In the genomic region with DNA sequence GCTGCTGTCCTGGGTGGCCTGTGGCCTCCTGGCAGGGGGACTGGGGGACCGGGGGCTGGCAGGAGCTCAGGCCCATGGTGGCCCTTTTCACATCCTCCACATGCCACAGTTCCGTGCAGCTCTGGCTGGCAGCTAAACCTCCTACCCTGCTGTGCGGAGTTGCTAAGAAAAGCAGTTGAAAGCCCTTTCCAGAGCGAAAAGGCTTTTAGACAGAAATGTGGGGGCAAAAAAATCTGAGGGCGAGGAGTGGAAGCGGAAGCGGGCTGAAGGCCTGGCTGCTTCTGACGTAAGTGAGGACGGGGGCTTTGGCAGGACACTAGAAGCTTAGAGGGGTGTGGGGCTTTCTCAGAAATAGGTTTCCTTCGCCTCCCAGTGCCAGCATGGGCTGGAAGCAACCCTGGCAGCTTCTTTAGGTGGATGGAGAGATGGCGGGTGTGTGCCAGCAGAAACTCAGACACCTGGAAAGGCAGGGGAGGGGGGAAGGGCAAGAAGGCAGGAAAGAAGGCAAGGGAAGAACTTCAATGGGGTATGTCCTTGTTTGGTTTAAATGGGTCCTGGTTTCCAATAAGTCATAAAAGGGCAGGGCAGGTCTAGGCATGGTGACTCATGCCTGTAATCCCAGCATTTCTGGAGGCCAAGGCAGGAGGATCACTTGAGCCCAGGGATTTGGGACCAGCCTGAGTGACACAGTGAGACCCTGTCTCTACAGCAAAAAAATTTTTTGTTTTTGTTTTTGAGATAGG, we compare ENCODE assay signal across 13 cellular contexts. TPM values are rescaled to one million over a fixed set of nuclear protein-coding genes. Genes with fewer than 3 reads are reported as not detected.
A peak's percentile ranks its signal among the peaks of the same experiment; 100 is the strongest.
DNase-seq lines count a peak whose midpoint lies in the region; ATAC-seq and TF ChIP-seq lines count a peak whose summit lies in the region.
"Had no signal": no experiment of that assay in that cellular context is flagged by ENCODE, and none has a peak within 500 bp of the region (broad histone marks: within the 10 kb centered on the region; RNA-seq: fewer than 3 reads in every experiment).

No MANE protein-coding gene starts in this region.

- TF ChIP-seq CTCF in PC-3 (conservative IDR thresholded peaks at IDR 0.05; ENCODE audit: low read depth, low read length) (no peak), fibroblast of mammary gland (conservative IDR thresholded peaks at IDR 0.05; ENCODE audit: control insufficient read depth, insufficient read depth, low read depth, low read length) (no peak), GM13976 (IDR thresholded peaks at IDR 0.05; ENCODE audit: borderline replicate concordance, control extremely low read depth, extremely low read depth, insufficient read depth, missing control alignments) (no peak)

- H3K79me1 ChIP-seq in trophoblast cell (ENCODE audit: low read length) = peaks cover 15% of the 10 kb centered on the region

- no peak overlapping the region for H4K8ac ChIP-seq in trophoblast cell (ENCODE audit: low read depth, low read length)

- no peak overlapping the region for H4K12ac ChIP-seq in trophoblast cell (ENCODE audit: low read depth, low read length)

- no peaks in the 10 kb centered on the region for H3K9me3 Mint-ChIP-seq in activated CD4-positive, alpha-beta memory T cell treated with anti-CD3 and anti-CD28 coated beads for 36 hours
- H3K9me3 Mint-ChIP-seq in activated CD4-positive, alpha-beta memory T cell treated with anti-CD3 and anti-CD28 coated beads, Interleukin-2, amount 10 ng/mL, durations not matched to agents 7 days and 5 days = no peaks in the 10 kb centered on the region
- H3K9me3 Mint-ChIP-seq: HFFc6 had no signal

- peak overlapping the region; percentile 35 for H2AK5ac ChIP-seq in trophoblast cell (ENCODE audit: low read length)

- no peaks in the 10 kb centered on the region for H3F3A ChIP-seq in PC-3 (ENCODE audit: low read length, unreplicated experiment)

- in situ Hi-C loops in GM13976 (cut with MboI; ENCODE audit: low sequenced_read_pairs, unreplicated experiment) = no loop called here

- peak overlapping the region; percentile 36 for H3K14ac ChIP-seq in trophoblast cell (ENCODE audit: low read length)

- H2BK120ac ChIP-seq in trophoblast cell (ENCODE audit: insufficient read depth, low read length, poor library complexity) = peak overlapping the region; percentile 6

- no peak overlapping the region for H2AFZ ChIP-seq in PC-3 (ENCODE audit: low read length)
- H2AFZ ChIP-seq in trophoblast cell (ENCODE audit: insufficient read depth, low read length, poor library complexity) = no peak overlapping the region

- H4K91ac ChIP-seq in trophoblast cell (ENCODE audit: low read depth, low read length) = peak overlapping the region; percentile 57

- DNase-seq in activated CD4-positive, alpha-beta memory T cell treated with anti-CD3 and anti-CD28 coated beads for 36 hours = no peak
- no peak for DNase-seq in activated CD4-positive, alpha-beta memory T cell treated with anti-CD3 and anti-CD28 coated beads, Interleukin-2, amount 10 ng/mL, durations not matched to agents 7 days and 5 days
- peak; percentile 11 for DNase-seq in PC-3
- DNase-seq in fibroblast of mammary gland (ENCODE audit: low read depth) = peak; percentile 19
- DNase-seq in trophoblast cell = peak in 1 of 2 donors; percentile 44
- DNase-seq in GM13976 (ENCODE audit: low spot score) = no peak
- no peak for DNase-seq in effector CD4-positive, alpha-beta T cell
- DNase-seq in NCI-H146 (lab: John Stamatoyannopoulos, UW) = no peak
- DNase-seq: DMS79 treated with DMSO at 0.1 percent for 48 hours, HFFc6, NCI-H526 had no signal

- H3K9me3 ChIP-seq in PC-3 (ENCODE audit: low read length) (no peaks in the 10 kb centered on the region), trophoblast cell (ENCODE audit: insufficient read depth, low read depth, low read length) (peaks cover 5% of the 10 kb centered on the region)
- H3K9me3 ChIP-seq: esophagus muscularis mucosa, tibial nerve had no signal

- no peaks in the 10 kb centered on the region for H3K79me2 ChIP-seq in PC-3 (ENCODE audit: low read length)
- H3K79me2 ChIP-seq in trophoblast cell (ENCODE audit: control insufficient read depth, insufficient read depth, low read length, poor library complexity) = no peaks in the 10 kb centered on the region

- no peak overlapping the region for H3K23ac ChIP-seq in trophoblast cell (ENCODE audit: low read length)

- BruUV-seq in PC-3 (replicated peaks; lab: Mats Ljungman, UMichigan) = no TSS peak

- H3K27me3 Mint-ChIP-seq in activated CD4-positive, alpha-beta memory T cell treated with anti-CD3 and anti-CD28 coated beads for 36 hours = no peaks in the 10 kb centered on the region
- H3K27me3 Mint-ChIP-seq in activated CD4-positive, alpha-beta memory T cell treated with anti-CD3 and anti-CD28 coated beads, Interleukin-2, amount 10 ng/mL, durations not matched to agents 7 days and 5 days = peaks cover 43% of the 10 kb centered on the region

- H3K4me2 ChIP-seq in PC-3 (ENCODE audit: low read length) (no peak overlapping the region), trophoblast cell (ENCODE audit: low read length) (no peak overlapping the region)

- CTCF ChIA-PET in activated CD4-positive, alpha-beta memory T cell treated with anti-CD3 and anti-CD28 coated beads for 36 hours (lab: Charles Lee) = interaction anchor here (0.9 to 7.6 kb wide), 3 partner anchors 9 to 97 kb away, joined by 3 to 52 read pairs (median 3); partner anchors contain the start of gene DGKZ
- CTCF ChIA-PET in activated CD4-positive, alpha-beta memory T cell treated with anti-CD3 and anti-CD28 coated beads, Interleukin-2, amount 10 ng/mL, durations not matched to agents 7 days and 5 days (lab: Charles Lee) = interaction anchor here (1.0 kb wide), 1 partner anchor 33 kb away, joined by 3 read pairs; no protein-coding TSS in a partner anchor
- CTCF ChIA-PET in PC-3 (lab: Charles Lee) = no interaction called here

- H3K27me3 ChIP-seq in PC-3 (ENCODE audit: low read length) = peaks cover 2% of the 10 kb centered on the region; the same call in 1 of the 2 replicates
- H3K27me3 ChIP-seq in trophoblast cell (ENCODE audit: insufficient read depth, low read length) = peaks cover 29% of the 10 kb centered on the region

- no peak overlapping the region for H3K4me3 Mint-ChIP-seq in activated CD4-positive, alpha-beta memory T cell treated with anti-CD3 and anti-CD28 coated beads for 36 hours
- H3K4me3 Mint-ChIP-seq in activated CD4-positive, alpha-beta memory T cell treated with anti-CD3 and anti-CD28 coated beads, Interleukin-2, amount 10 ng/mL, durations not matched to agents 7 days and 5 days = no peak overlapping the region
- H3K4me3 Mint-ChIP-seq: HFFc6 had no signal

- H3K27ac ChIP-seq in PC-3 (ENCODE audit: low read length) = no peak overlapping the region
- no peak overlapping the region for H3K27ac ChIP-seq in trophoblast cell (ENCODE audit: low read depth, low read length)
- H3K27ac ChIP-seq: esophagus muscularis mucosa, tibial nerve had no signal

- intact Hi-C loops in activated CD4-positive, alpha-beta memory T cell treated with anti-CD3 and anti-CD28 coated beads for 36 hours (cut with micrococcal nuclease) = no loop called here
- intact Hi-C loops in PC-3 (cut with micrococcal nuclease) = no loop called here

- H2BK5ac ChIP-seq in trophoblast cell (ENCODE audit: low read depth, low read length, poor library complexity) = no peak overlapping the region

- H2BK12ac ChIP-seq in trophoblast cell (ENCODE audit: low read length) = peak overlapping the region; percentile 33

- H3K9me2 ChIP-seq in PC-3 (replicated peaks; ENCODE audit: low read length) = no peaks in the 10 kb centered on the region

- no CpG with 5 or more reads among the region's 11 CpGs for WGBS in trophoblast cell (ENCODE audit: extremely low coverage, insufficient coverage, insufficient read length)

- H3K4ac ChIP-seq in trophoblast cell (ENCODE audit: low read depth, low read length) = no peak overlapping the region

- no peak; the same call in 1 of the 2 replicates for ATAC-seq in PC-3

- peaks cover 63% of the 10 kb centered on the region for H3K4me1 Mint-ChIP-seq in activated CD4-positive, alpha-beta memory T cell treated with anti-CD3 and anti-CD28 coated beads for 36 hours (ENCODE audit: low read depth)
- peaks cover 29% of the 10 kb centered on the region for H3K4me1 Mint-ChIP-seq in activated CD4-positive, alpha-beta memory T cell treated with anti-CD3 and anti-CD28 coated beads, Interleukin-2, amount 10 ng/mL, durations not matched to agents 7 days and 5 days

- peak overlapping the region; percentile 50 for H3K27ac Mint-ChIP-seq in activated CD4-positive, alpha-beta memory T cell treated with anti-CD3 and anti-CD28 coated beads for 36 hours
- H3K27ac Mint-ChIP-seq in activated CD4-positive, alpha-beta memory T cell treated with anti-CD3 and anti-CD28 coated beads, Interleukin-2, amount 10 ng/mL, durations not matched to agents 7 days and 5 days = no peak overlapping the region
- H3K27ac Mint-ChIP-seq: HFFc6 had no signal

- H3K4me3 ChIP-seq in PC-3 (ENCODE audit: low read length) (no peak overlapping the region), fibroblast of mammary gland (ENCODE audit: control insufficient read depth, low read depth, low read length) (no peak overlapping the region), trophoblast cell (ENCODE audit: low read depth, low read length) (no peak overlapping the region)
- H3K4me3 ChIP-seq: esophagus muscularis mucosa, tibial nerve had no signal

- no peak overlapping the region for H3K18ac ChIP-seq in trophoblast cell (ENCODE audit: low read length)

- H3K4me1 ChIP-seq in PC-3 (ENCODE audit: insufficient read depth, low read length) = peaks cover 13% of the 10 kb centered on the region; the same call in 1 of the 2 replicates
- peaks cover 16 to 28% of the 10 kb centered on the region in 2 experiments for H3K4me1 ChIP-seq in trophoblast cell (ENCODE audit: control insufficient read depth in 1 of 2, insufficient read depth in 2 of 2, low read length in 2 of 2)

- no peaks in the 10 kb centered on the region for H3K36me3 Mint-ChIP-seq in activated CD4-positive, alpha-beta memory T cell treated with anti-CD3 and anti-CD28 coated beads for 36 hours
- no peaks in the 10 kb centered on the region for H3K36me3 Mint-ChIP-seq in activated CD4-positive, alpha-beta memory T cell treated with anti-CD3 and anti-CD28 coated beads, Interleukin-2, amount 10 ng/mL, durations not matched to agents 7 days and 5 days (ENCODE audit: low read depth)

- POLR2A ChIA-PET in activated CD4-positive, alpha-beta memory T cell treated with anti-CD3 and anti-CD28 coated beads for 36 hours (lab: Charles Lee) = no interaction called here
- POLR2A ChIA-PET in activated CD4-positive, alpha-beta memory T cell treated with anti-CD3 and anti-CD28 coated beads, Interleukin-2, amount 10 ng/mL, durations not matched to agents 7 days and 5 days (lab: Charles Lee) = no interaction called here
- POLR2A ChIA-PET in PC-3 (lab: Charles Lee; ENCODE audit: unreplicated experiment) = no interaction called here

- H3K36me3 ChIP-seq in PC-3 (ENCODE audit: low read depth, low read length) (no peaks in the 10 kb centered on the region), trophoblast cell (ENCODE audit: control insufficient read depth in 1 of 2, insufficient read depth in 2 of 2, low read length in 2 of 2) (no peaks in the 10 kb centered on the region)
- H3K36me3 ChIP-seq: esophagus muscularis mucosa, tibial nerve had no signal

- H3K9ac ChIP-seq in PC-3 (ENCODE audit: low read length) (no peak overlapping the region), trophoblast cell (ENCODE audit: low read length) (no peak overlapping the region)

- no peaks in the 10 kb centered on the region for H4K20me1 ChIP-seq in PC-3 (ENCODE audit: low read length)

RNA-seq across cellular contexts. Expression of gene DGKZ, which starts 11.2 kb away (rescaled TPM):
- 10 to 100 TPM; 85.3 to 88.7 TPM for total RNA-seq in activated CD4-positive, alpha-beta memory T cell treated with anti-CD3 and anti-CD28 coated beads for 36 hours
- total RNA-seq in activated CD4-positive, alpha-beta memory T cell treated with anti-CD3 and anti-CD28 coated beads, Interleukin-2, amount 10 ng/mL, durations not matched to agents 7 days and 5 days = 100 to 1,000 TPM; 141 to 143 TPM
- total RNA-seq in PC-3 (2014; rRNA removed) = 70.2 and 91.0 TPM in 2 replicates
- polyA plus RNA-seq in trophoblast cell (2013) = 79.6 and 80.8 TPM in 2 replicates

RNA-seq across cellular contexts. Expression of gene MDK, which starts 45.4 kb away (rescaled TPM):
- total RNA-seq in activated CD4-positive, alpha-beta memory T cell treated with anti-CD3 and anti-CD28 coated beads for 36 hours = 1 to 10 TPM; 5.9 to 7.0 TPM
- total RNA-seq in activated CD4-positive, alpha-beta memory T cell treated with anti-CD3 and anti-CD28 coated beads, Interleukin-2, amount 10 ng/mL, durations not matched to agents 7 days and 5 days = 1 to 10 TPM; 3.5 to 4.1 TPM
- 184 and 232 TPM in 2 replicates for total RNA-seq in PC-3 (2014; rRNA removed)
- 2,817 and 2,859 TPM in 2 replicates for polyA plus RNA-seq in trophoblast cell (2013)

RNA-seq across cellular contexts. Expression of gene CHRM4, which starts 55.5 kb away (rescaled TPM):
- not detected for total RNA-seq in activated CD4-positive, alpha-beta memory T cell treated with anti-CD3 and anti-CD28 coated beads for 36 hours
- total RNA-seq in activated CD4-positive, alpha-beta memory T cell treated with anti-CD3 and anti-CD28 coated beads, Interleukin-2, amount 10 ng/mL, durations not matched to agents 7 days and 5 days = under 1 TPM; 0.30 to 0.38 TPM
- not detected in 2 replicates for total RNA-seq in PC-3 (2014; rRNA removed)
- 0.40 and 0.57 TPM in 2 replicates for polyA plus RNA-seq in trophoblast cell (2013)
- total RNA-seq: HFFc6 had no signal

RNA-seq across cellular contexts. Expression of gene CREB3L1, which starts 58.6 kb away (rescaled TPM):
- not detected for total RNA-seq in activated CD4-positive, alpha-beta memory T cell treated with anti-CD3 and anti-CD28 coated beads for 36 hours
- total RNA-seq in activated CD4-positive, alpha-beta memory T cell treated with anti-CD3 and anti-CD28 coated beads, Interleukin-2, amount 10 ng/mL, durations not matched to agents 7 days and 5 days = not detected
- total RNA-seq in PC-3 (2014; rRNA removed) = 1.1 and 1.4 TPM in 2 replicates
- polyA plus RNA-seq in trophoblast cell (2013) = 53.7 and 54.2 TPM in 2 replicates

Comparison
In these comparisons a context has a peak if more than half of its experiments do, and no peak if none do; other contexts are left out.
1. DNase-seq: peak in PC-3 (single experiment) and fibroblast of mammary gland (single experiment); none in activated CD4-positive, alpha-beta memory T cell treated with anti-CD3 and anti-CD28 coated beads for 36 hours (single experiment), activated CD4-positive, alpha-beta memory T cell treated with anti-CD3 and anti-CD28 coated beads, Interleukin-2, amount 10 ng/mL, durations not matched to agents 7 days and 5 days (single experiment), GM13976 (single experiment), effector CD4-positive, alpha-beta T cell (single experiment) and NCI-H146 (single experiment).
2. RNA of gene MDK, which starts 45.4 kb away (total RNA-seq): 184 to 232 TPM in PC-3; 5.9 to 7.0 TPM in activated CD4-positive, alpha-beta memory T cell treated with anti-CD3 and anti-CD28 coated beads for 36 hours and 3.5 to 4.1 TPM in activated CD4-positive, alpha-beta memory T cell treated with anti-CD3 and anti-CD28 coated beads, Interleukin-2, amount 10 ng/mL, durations not matched to agents 7 days and 5 days; every median in the first group is over 10 times any median in the second.